14 cellular contexts compared by ENCODE assay signal in the genomic region with DNA sequence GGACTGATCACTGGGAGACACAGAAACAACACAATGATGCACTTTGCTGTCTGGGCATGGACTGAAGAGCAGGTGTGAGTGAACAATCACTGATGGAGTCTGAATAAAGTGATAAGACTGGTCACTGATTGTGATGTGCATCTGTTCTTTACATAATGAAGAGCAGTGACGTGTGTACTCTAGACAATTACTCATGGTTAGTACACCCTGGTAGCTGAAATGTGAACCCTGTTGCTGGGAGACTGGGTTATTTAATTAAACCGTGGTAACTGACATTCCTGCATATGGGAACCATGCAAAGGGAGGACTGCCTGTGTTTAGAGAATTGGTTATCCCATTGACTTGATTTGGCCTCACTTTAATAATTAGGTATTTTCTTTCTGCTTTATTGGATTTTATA.
DNase-seq lines count a peak whose midpoint lies in the region; ATAC-seq lines count a peak whose summit lies in the region.
"Had no signal": no experiment of that assay in that cellular context is flagged by ENCODE, and none has a peak within 500 bp of the region (broad histone marks: within the 10 kb centered on the region; RNA-seq: fewer than 3 reads in every experiment).

No MANE protein-coding gene starts in this region.

- intact Hi-C loops in left cardiac atrium (cut with DNase I) = no loop called here

- DNase-seq in Daoy (ENCODE audit: low read depth) (peak; percentile 75), NCI-H146 treated with DMSO at 0.1 percent for 48 hours (lab: John Stamatoyannopoulos, UW; ENCODE audit: unreplicated experiment) (peak; percentile 86), adipocyte (ENCODE audit: low read depth) (peak; percentile 46), kidney glomerular epithelial cell (lab: John Stamatoyannopoulos, UW) (peak; percentile 55), left cardiac atrium (no peak), cerebellar cortex (ENCODE audit: low spot score) (no peak)
- no peak for DNase-seq in stimulated activated CD8-positive, alpha-beta memory T cell treated with anti-CD3 and anti-CD28 coated beads, Interleukin-4, amount 100 ng/mL, for 48 hours
- DNase-seq: activated T-cell treated with anti-CD3 and anti-CD28 coated beads for 4 hours; CD8-positive, alpha-beta T cell; NCI-H1417 treated with DMSO at 0.1 percent for 48 hours had no signal

- ATAC-seq in GM18867 (IDR thresholded peaks at IDR 0.05; ENCODE audit: unreplicated experiment) (no peak), left cardiac atrium (no peak)
- ATAC-seq: CD8-positive, alpha-beta T cell; GM12878; stimulated activated memory B cell treated with anti-CD40 and anti-IgM and Interleukin-4, amounts not matched to agents 10 μg/mL and 1 μg/mL and 100 μg/mL, for 72 hours had no signal

- no peaks in the 10 kb centered on the region for H3K4me1 ChIP-seq in adipocyte (ENCODE audit: control insufficient read depth, insufficient read depth, low read length)
- H3K4me1 ChIP-seq: esophagus muscularis mucosa had no signal

- H3K4me3 ChIP-seq in adipocyte (ENCODE audit: low read length) = no peak overlapping the region
- H3K4me3 ChIP-seq: esophagus muscularis mucosa, GM12878 had no signal

- no peaks in the 10 kb centered on the region for H3K36me3 ChIP-seq in adipocyte (ENCODE audit: control insufficient read depth, insufficient read depth, low read length, severe bottlenecking)
- H3K36me3 ChIP-seq: esophagus muscularis mucosa had no signal

- no peak overlapping the region for H3K9ac ChIP-seq in adipocyte (ENCODE audit: low read length)

- H3K9me3 ChIP-seq in adipocyte (ENCODE audit: control insufficient read depth, low read length) = no peaks in the 10 kb centered on the region

- no peaks in the 10 kb centered on the region for H3K27me3 ChIP-seq in adipocyte (replicated peaks; ENCODE audit: control insufficient read depth, insufficient read depth, low read length)
- H3K27me3 ChIP-seq: esophagus muscularis mucosa had no signal

Comparison
In these comparisons a context has a peak if more than half of its experiments do, and no peak if none do; other contexts are left out.
1. DNase-seq: peak in Daoy (single experiment), NCI-H146 treated with DMSO at 0.1 percent for 48 hours (single experiment), adipocyte (single experiment) and kidney glomerular epithelial cell (single experiment); none in left cardiac atrium (single experiment), cerebellar cortex (single experiment) and stimulated activated CD8-positive, alpha-beta memory T cell treated with anti-CD3 and anti-CD28 coated beads, Interleukin-4, amount 100 ng/mL, for 48 hours (single experiment).